9 cellular contexts compared by ENCODE assay signal in genomic region chr15:80159811-80160569, GRCh38. TPM values are rescaled to one million over a fixed set of nuclear protein-coding genes. Genes with fewer than 3 reads are reported as not detected.
DNase-seq lines count a peak whose midpoint lies in the region; ATAC-seq and TF ChIP-seq lines count a peak whose summit lies in the region.
"Had no signal": no experiment of that assay in that cellular context is flagged by ENCODE, and none has a peak within 500 bp of the region (broad histone marks: within the 10 kb centered on the region; RNA-seq: fewer than 3 reads in every experiment).

No MANE protein-coding gene starts in this region.

- H3K4me1 ChIP-seq in MM.1S (ENCODE audit: low read length) (peaks cover 20% of the 10 kb centered on the region), trophoblast cell (ENCODE audit: control insufficient read depth in 1 of 2, insufficient read depth in 2 of 2, low read length in 2 of 2) (peaks cover 9 to 21% of the 10 kb centered on the region in 2 experiments)

- H2BK12ac ChIP-seq in trophoblast cell (ENCODE audit: low read length): no peak overlapping the region

- no peak overlapping the region for H4K12ac ChIP-seq in trophoblast cell (ENCODE audit: low read depth, low read length)

- H3K27ac ChIP-seq in MM.1S (ENCODE audit: low read length) (peak overlapping the region; percentile 76; the same call in 1 of the 2 replicates), coronary artery (peak overlapping the region in 1 of 2 donors; percentile 20), trophoblast cell (ENCODE audit: low read depth, low read length) (no peak overlapping the region)

- H3K4me2 ChIP-seq in MM.1S (ENCODE audit: low read depth, low read length): no peak overlapping the region
- H3K4me2 ChIP-seq in trophoblast cell (ENCODE audit: low read length): no peak overlapping the region

- H2AK5ac ChIP-seq in trophoblast cell (ENCODE audit: low read length): peak overlapping the region; percentile 15

- in situ Hi-C loops in GM13976 (cut with MboI; ENCODE audit: low sequenced_read_pairs, unreplicated experiment): loop anchor here (25.0 kb wide), 1 partner anchor 273 kb away; the partner anchor contains the start of gene MTHFS

- H3K4me3 ChIP-seq in MM.1S (ENCODE audit: low read length) (no peak overlapping the region), coronary artery (no peak overlapping the region), trophoblast cell (ENCODE audit: low read depth, low read length) (no peak overlapping the region)

- H3K36me3 ChIP-seq in MM.1S (replicated peaks; ENCODE audit: insufficient read depth, low read length) (no peaks in the 10 kb centered on the region), trophoblast cell (ENCODE audit: control insufficient read depth in 1 of 2, insufficient read depth in 2 of 2, low read length in 2 of 2) (peaks cover 0 to 3% of the 10 kb centered on the region in 2 experiments)

- no peaks in the 10 kb centered on the region for H3K9me2 ChIP-seq in MM.1S (replicated peaks; ENCODE audit: insufficient read depth, low read length)

- H3K4ac ChIP-seq in trophoblast cell (ENCODE audit: low read depth, low read length): no peak overlapping the region

- no CpG with 5 or more reads among the region's 12 CpGs for WGBS in trophoblast cell (ENCODE audit: extremely low coverage, insufficient coverage, insufficient read length)

- no peak overlapping the region for H4K8ac ChIP-seq in trophoblast cell (ENCODE audit: low read depth, low read length)

- no peaks in the 10 kb centered on the region for H3K79me1 ChIP-seq in trophoblast cell (ENCODE audit: low read length)

- no peak overlapping the region for H2BK5ac ChIP-seq in trophoblast cell (ENCODE audit: low read depth, low read length, poor library complexity)

- no peaks in the 10 kb centered on the region for H3K9me3 ChIP-seq in MM.1S (replicated peaks; ENCODE audit: insufficient read depth, low read length)
- no peaks in the 10 kb centered on the region for H3K9me3 ChIP-seq in trophoblast cell (ENCODE audit: insufficient read depth, low read depth, low read length)

- H3K27me3 ChIP-seq in MM.1S (replicated peaks; ENCODE audit: insufficient read depth, low read length): no peaks in the 10 kb centered on the region
- H3K27me3 ChIP-seq in trophoblast cell (ENCODE audit: insufficient read depth, low read length): no peaks in the 10 kb centered on the region

- TF ChIP-seq CTCF in GM13976 (IDR thresholded peaks at IDR 0.05; ENCODE audit: borderline replicate concordance, control extremely low read depth, extremely low read depth, insufficient read depth, missing control alignments) (no peak), MM.1S (IDR thresholded peaks at IDR 0.05; ENCODE audit: low read length) (no peak), coronary artery (IDR thresholded peaks at IDR 0.05) (no peak)

- H3K9ac ChIP-seq in MM.1S (ENCODE audit: low read length) (no peak overlapping the region), trophoblast cell (ENCODE audit: low read length) (no peak overlapping the region)

- H3K79me2 ChIP-seq in MM.1S (ENCODE audit: low read length) (peaks cover 6% of the 10 kb centered on the region), trophoblast cell (ENCODE audit: control insufficient read depth, insufficient read depth, low read length, poor library complexity) (no peaks in the 10 kb centered on the region)

- H4K91ac ChIP-seq in trophoblast cell (ENCODE audit: low read depth, low read length): no peak overlapping the region

- no peaks in the 10 kb centered on the region for H4K20me1 ChIP-seq in MM.1S (ENCODE audit: insufficient read depth, low read length)

- H2AFZ ChIP-seq in MM.1S (ENCODE audit: low read length): peak overlapping the region; percentile 69
- H2AFZ ChIP-seq in trophoblast cell (ENCODE audit: insufficient read depth, low read length, poor library complexity): no peak overlapping the region

- H3K18ac ChIP-seq in trophoblast cell (ENCODE audit: low read length): no peak overlapping the region

- peaks cover 10% of the 10 kb centered on the region; the same call in 1 of the 2 replicates for H3F3A ChIP-seq in MM.1S (ENCODE audit: insufficient read depth, low read length)

- peak; percentile 66 for DNase-seq in GM13976 (ENCODE audit: low spot score)
- no peak for DNase-seq in MM.1S
- peak; percentile 70 for DNase-seq in coronary artery (ENCODE audit: low spot score)
- no peak for DNase-seq in trophoblast cell
- no peak for DNase-seq in NOMO-1 (lab: John Stamatoyannopoulos, UW; ENCODE audit: unreplicated experiment in 2 of 2)
- DNase-seq: GOT3 had no signal

- H3K23ac ChIP-seq in trophoblast cell (ENCODE audit: low read length): no peak overlapping the region

- H2BK120ac ChIP-seq in trophoblast cell (ENCODE audit: insufficient read depth, low read length, poor library complexity): no peak overlapping the region

- H3K14ac ChIP-seq in trophoblast cell (ENCODE audit: low read length): no peak overlapping the region

- no peak for ATAC-seq in GM19397 (IDR thresholded peaks at IDR 0.05; ENCODE audit: unreplicated experiment)
- ATAC-seq in GM21619 (IDR thresholded peaks at IDR 0.05; ENCODE audit: unreplicated experiment): no peak
- no peak for ATAC-seq in GM21423 (IDR thresholded peaks at IDR 0.05; ENCODE audit: unreplicated experiment)

RNA-seq across cellular contexts. Expression of gene FAH, which starts 7.2 kb away (rescaled TPM):
- polyA plus RNA-seq in trophoblast cell (2013): 9.9 and 10.3 TPM in 2 replicates

Comparison
In these comparisons a context has a peak if more than half of its experiments do, and no peak if none do; other contexts are left out.
1. DNase-seq: peak in GM13976 (single experiment) and coronary artery (single experiment); none in MM.1S (single experiment), trophoblast cell (0 of 2) and NOMO-1 (0 of 2).